Comparison of ENCODE assay signal across 1 cellular context in the genomic region with DNA sequence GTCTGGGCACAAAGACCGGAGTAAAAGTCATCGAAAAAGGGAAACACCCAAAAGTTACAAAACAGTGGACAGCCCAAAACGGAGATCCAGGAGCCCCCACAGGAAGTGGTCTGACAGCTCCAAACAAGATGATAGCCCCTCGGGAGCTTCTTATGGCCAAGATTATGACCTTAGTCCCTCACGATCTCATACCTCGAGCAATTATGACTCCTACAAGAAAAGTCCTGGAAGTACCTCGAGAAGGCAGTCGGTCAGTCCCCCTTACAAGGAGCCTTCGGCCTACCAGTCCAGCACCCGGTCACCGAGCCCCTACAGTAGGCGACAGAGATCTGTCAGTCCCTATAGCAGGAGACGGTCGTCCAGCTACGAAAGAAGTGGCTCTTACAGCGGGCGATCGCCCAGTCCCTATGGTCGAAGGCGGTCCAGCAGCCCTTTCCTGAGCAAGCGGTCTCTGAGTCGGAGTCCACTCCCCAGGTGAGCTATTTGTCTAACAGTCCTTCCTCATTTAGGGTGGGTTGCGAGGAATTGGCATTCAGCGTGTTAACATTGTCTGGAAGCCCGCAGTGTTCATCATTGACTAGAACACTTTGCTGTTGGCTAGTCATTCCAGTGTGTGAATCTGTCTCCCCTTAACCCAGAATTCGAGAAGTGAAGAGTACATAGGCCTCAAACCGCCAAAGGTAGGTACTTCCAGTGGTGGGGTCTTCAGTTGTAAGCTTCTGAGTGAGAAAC.
A peak's percentile ranks its signal among the peaks of the same experiment; 100 is the strongest.
TF ChIP-seq lines count a peak whose summit lies in the region.

No MANE protein-coding gene starts in this region.

TF ChIP-seq in HepG2, 621 proteins besides CTCF, POLR2A, EP300 and RAD21 (continued from another document):
- TF ChIP-seq, protein P1, sequence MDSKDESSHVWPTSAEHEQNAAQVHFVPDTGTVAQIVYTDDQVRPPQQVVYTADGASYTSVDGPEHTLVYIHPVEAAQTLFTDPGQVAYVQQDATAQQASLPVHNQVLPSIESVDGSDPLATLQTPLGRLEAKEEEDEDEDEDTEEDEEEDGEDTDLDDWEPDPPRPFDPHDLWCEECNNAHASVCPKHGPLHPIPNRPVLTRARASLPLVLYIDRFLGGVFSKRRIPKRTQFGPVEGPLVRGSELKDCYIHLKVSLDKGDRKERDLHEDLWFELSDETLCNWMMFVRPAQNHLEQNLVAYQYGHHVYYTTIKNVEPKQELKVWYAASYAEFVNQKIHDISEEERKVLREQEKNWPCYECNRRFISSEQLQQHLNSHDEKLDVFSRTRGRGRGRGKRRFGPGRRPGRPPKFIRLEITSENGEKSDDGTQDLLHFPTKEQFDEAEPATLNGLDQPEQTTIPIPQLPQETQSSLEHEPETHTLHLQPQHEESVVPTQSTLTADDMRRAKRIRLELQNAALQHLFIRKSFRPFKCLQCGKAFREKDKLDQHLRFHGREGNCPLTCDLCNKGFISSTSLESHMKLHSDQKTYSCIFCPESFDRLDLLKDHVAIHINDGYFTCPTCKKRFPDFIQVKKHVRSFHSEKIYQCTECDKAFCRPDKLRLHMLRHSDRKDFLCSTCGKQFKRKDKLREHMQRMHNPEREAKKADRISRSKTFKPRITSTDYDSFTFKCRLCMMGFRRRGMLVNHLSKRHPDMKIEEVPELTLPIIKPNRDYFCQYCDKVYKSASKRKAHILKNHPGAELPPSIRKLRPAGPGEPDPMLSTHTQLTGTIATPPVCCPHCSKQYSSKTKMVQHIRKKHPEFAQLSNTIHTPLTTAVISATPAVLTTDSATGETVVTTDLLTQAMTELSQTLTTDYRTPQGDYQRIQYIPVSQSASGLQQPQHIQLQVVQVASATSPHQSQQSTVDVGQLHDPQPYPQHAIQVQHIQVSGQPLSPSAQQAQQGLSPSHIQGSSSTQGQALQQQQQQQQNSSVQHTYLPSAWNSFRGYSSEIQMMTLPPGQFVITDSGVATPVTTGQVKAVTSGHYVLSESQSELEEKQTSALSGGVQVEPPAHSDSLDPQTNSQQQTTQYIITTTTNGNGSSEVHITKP (CRISPR knock-in tag; IDR thresholded peaks at IDR 0.05; ENCODE audit: low read depth): no peak
- TF ChIP-seq SIN3A (IDR thresholded peaks at IDR 0.05; ENCODE audit: borderline replicate concordance, low read depth, low read length) (peak; percentile 58; the same call in 1 of the 2 replicates), ZNF230 (CRISPR knock-in tag; IDR thresholded peaks at IDR 0.05) (peak; percentile 59; the same call in 1 of the 2 replicates), ZNF33B (CRISPR knock-in tag; IDR thresholded peaks at IDR 0.05) (0 out of 2 replicates have a peak, but pooled peaks have one; percentile 26)
